In the genomic region with DNA sequence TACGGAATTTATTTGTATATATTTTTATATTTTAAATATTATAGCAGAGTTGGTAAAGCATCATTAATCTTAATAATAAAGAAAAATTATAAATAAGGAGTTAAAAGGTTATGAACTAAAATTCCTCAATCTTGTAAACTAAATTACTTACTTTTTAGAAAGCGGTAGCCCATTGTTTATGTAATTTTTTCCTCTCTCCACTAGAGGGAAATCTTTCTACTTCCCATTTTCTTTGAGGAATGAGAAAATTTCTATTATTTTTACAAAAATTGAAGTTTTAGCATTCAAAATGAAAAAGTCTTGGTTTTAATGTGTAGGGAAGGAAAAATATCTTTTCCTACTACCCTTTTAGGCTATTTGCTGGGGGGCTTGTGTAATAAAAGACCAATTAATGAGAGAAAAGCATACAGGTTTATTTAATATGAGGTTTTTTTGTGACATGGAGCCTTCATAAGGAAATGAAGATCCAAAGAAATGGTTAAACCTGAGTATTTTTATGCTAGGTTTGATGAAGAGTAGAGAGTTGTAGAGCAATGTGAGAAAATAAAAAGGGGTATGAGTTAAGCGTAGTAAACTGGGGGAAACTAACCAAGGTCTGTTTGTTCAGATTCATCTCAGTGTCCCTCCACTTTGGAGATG, we compare ENCODE assay signal across 9 cellular contexts.
A peak's percentile ranks its signal among the peaks of the same experiment; 100 is the strongest.
DNase-seq lines count a peak whose midpoint lies in the region; ATAC-seq and TF ChIP-seq lines count a peak whose summit lies in the region.
"Had no signal": no experiment of that assay in that cellular context is flagged by ENCODE, and none has a peak within 500 bp of the region (broad histone marks: within the 10 kb centered on the region; RNA-seq: fewer than 3 reads in every experiment).

No MANE protein-coding gene starts in this region.

- H3K4me3 ChIP-seq in fibroblast of villous mesenchyme (ENCODE audit: low read depth, low read length) = no peak overlapping the region

- DNase-seq in RKO (ENCODE audit: low spot score) = peak; percentile 58
- peak; percentile 27 for DNase-seq in fibroblast of villous mesenchyme (ENCODE audit: low read depth)
- no peak for DNase-seq in GOT3 (lab: John Stamatoyannopoulos, UW)
- DNase-seq in NCI-H345 treated with DMSO at 0.1 percent for 48 hours (lab: John Stamatoyannopoulos, UW; ENCODE audit: unreplicated experiment) = no peak
- DNase-seq: activated CD4-positive, alpha-beta memory T cell treated with anti-CD3 and anti-CD28 coated beads for 36 hours had no signal

- TF ChIP-seq CTCF in 22Rv1 (IDR thresholded peaks at IDR 0.05) (peak; percentile 70), GM12872 (IDR thresholded peaks at IDR 0.05; ENCODE audit: insufficient read depth, low read depth, low read length) (peak; percentile 29; the same call in 1 of the 3 replicates), fibroblast of villous mesenchyme (IDR thresholded peaks at IDR 0.05; ENCODE audit: insufficient read depth, low read depth, low read length) (peak; percentile 54)

- no peak for ATAC-seq in GM21423 (IDR thresholded peaks at IDR 0.05; ENCODE audit: unreplicated experiment)
- ATAC-seq in GM19463 (IDR thresholded peaks at IDR 0.05; ENCODE audit: unreplicated experiment) = no peak

- H3K27ac ChIP-seq in 22Rv1 = no peak overlapping the region

Comparison
In these comparisons a context has a peak if more than half of its experiments do, and no peak if none do; other contexts are left out.
1. DNase-seq: peak in RKO (single experiment) and fibroblast of villous mesenchyme (single experiment); none in GOT3 (single experiment) and NCI-H345 treated with DMSO at 0.1 percent for 48 hours (single experiment).
2. Peak in every context shown above with its lines, with median percentiles within 50 percentile points of each other: CTCF ChIP-seq.